1 cellular context compared by ENCODE assay signal in genomic region chr9:133347985-133348762, GRCh38.
TF ChIP-seq lines count a peak whose summit lies in the region.

Gene MED22, minus strand, starts transcription at chr9:133348131. Its CDS starts 1,469 bp downstream, at chr9:133346662.
Gene RPL7A, plus strand, starts transcription at chr9:133348218. Its CDS starts 26 bp downstream, at chr9:133348244.

TF ChIP-seq in K562, 482 proteins besides CTCF, POLR2A, EP300 and RAD21 (continued from another document and continues in another):
- TF ChIP-seq E4F1 (CRISPR knock-in tag; IDR thresholded peaks at IDR 0.05; ENCODE audit: borderline replicate concordance) (no peak), SMAD1 (IDR thresholded peaks at IDR 0.05; ENCODE audit: low read depth, low read length, partially characterized antibody) (peak; percentile 89), ZBTB33 (CRISPR knock-in tag; IDR thresholded peaks at IDR 0.05) (no peak), ZNF717 (CRISPR knock-in tag; IDR thresholded peaks at IDR 0.05) (no peak), ZNF23 (CRISPR knock-in tag; IDR thresholded peaks at IDR 0.05) (no peak), CREBBP (IDR thresholded peaks at IDR 0.05; ENCODE audit: low read depth, low read length) (no peak), TFE3 (CRISPR knock-in tag; IDR thresholded peaks at IDR 0.05) (no peak), KLF6 (CRISPR knock-in tag; IDR thresholded peaks at IDR 0.05; ENCODE audit: borderline replicate concordance) (0 out of 2 replicates have a peak, but pooled peaks have one; percentile 9), PHTF2 (CRISPR knock-in tag; IDR thresholded peaks at IDR 0.05) (no peak), BRD9 (IDR thresholded peaks at IDR 0.05; ENCODE audit: low read depth, partially characterized antibody) (peak; percentile 100), TBL1XR1 (IDR thresholded peaks at IDR 0.05; ENCODE audit: low read length in 2 of 2) (no peak), HINFP (tag; conservative IDR thresholded peaks at IDR 0.05; ENCODE audit: low read depth) (no peak), ZNF696 (CRISPR knock-in tag; conservative IDR thresholded peaks at IDR 0.05) (no peak), ZNF280B (CRISPR knock-in tag; IDR thresholded peaks at IDR 0.05) (no peak), ZNF589 (CRISPR knock-in tag; IDR thresholded peaks at IDR 0.05; ENCODE audit: low read depth) (no peak), ELF4 (CRISPR knock-in tag; IDR thresholded peaks at IDR 0.05) (peak; percentile 66; the same call in 1 of the 2 replicates), MTA3 (IDR thresholded peaks at IDR 0.05; ENCODE audit: borderline replicate concordance) (peak; percentile 68; the same call in 1 of the 2 replicates), XRCC5 (IDR thresholded peaks at IDR 0.05; ENCODE audit: low read depth, low read length) (no peak), ARID4B (CRISPR knock-in tag; IDR thresholded peaks at IDR 0.05) (peak; percentile 86), MAZ (CRISPR knock-in tag; conservative IDR thresholded peaks at IDR 0.05 in 1 of 2, IDR thresholded peaks at IDR 0.05 in 1 of 2) (peak; percentile 66 to 79), NFIC (IDR thresholded peaks at IDR 0.05) (peak; percentile 76), CCAR2 (IDR thresholded peaks at IDR 0.05; ENCODE audit: low read depth, low read length) (no peak), ZNF316 (IDR thresholded peaks at IDR 0.05) (0 out of 2 replicates have a peak, but pooled peaks have one; percentile 5), ARID1B (IDR thresholded peaks at IDR 0.05) (peak; percentile 34; the same call in 1 of the 2 replicates), ZNF41 (CRISPR knock-in tag; conservative IDR thresholded peaks at IDR 0.05) (no peak), RB1 (IDR thresholded peaks at IDR 0.05; ENCODE audit: low read depth) (peak; percentile 73), ATF3 (IDR thresholded peaks at IDR 0.05) (no peak), ATF3 (CRISPR knock-in tag; conservative IDR thresholded peaks at IDR 0.05) (no peak), ZNF134 (CRISPR knock-in tag; conservative IDR thresholded peaks at IDR 0.05) (no peak), BRD4 (IDR thresholded peaks at IDR 0.05) (peak; percentile 98), LCOR (CRISPR knock-in tag; IDR thresholded peaks at IDR 0.05) (peak; percentile 85), PBX2 (CRISPR knock-in tag; IDR thresholded peaks at IDR 0.05; ENCODE audit: low read depth) (no peak), PBX2 (tag; conservative IDR thresholded peaks at IDR 0.05; ENCODE audit: low read depth) (no peak), PRDM10 (IDR thresholded peaks at IDR 0.05; ENCODE audit: partially characterized antibody) (peak; percentile 12), BCOR (IDR thresholded peaks at IDR 0.05) (peak; percentile 48; the same call in 1 of the 2 replicates)
